In the genomic region with DNA sequence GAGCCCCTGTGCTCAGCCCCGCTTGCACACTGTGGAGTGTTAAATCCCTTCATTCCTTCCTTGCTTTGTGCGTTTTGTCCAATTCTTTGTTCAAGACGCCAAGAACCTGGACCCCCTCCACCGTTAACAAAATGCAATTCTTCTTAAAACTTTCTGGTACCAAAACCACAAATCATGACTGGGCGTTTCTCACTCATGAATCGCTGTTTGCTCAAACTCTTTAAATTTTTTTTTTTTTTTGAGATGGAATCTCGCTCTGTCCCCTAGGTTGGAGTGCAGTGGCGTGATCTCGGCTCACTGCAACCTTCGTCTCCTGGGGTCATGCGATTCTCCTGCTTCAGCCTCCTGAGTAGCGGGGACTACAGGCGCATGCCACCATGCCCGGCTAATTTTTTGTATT, we compare ENCODE assay signal across 8 cellular contexts. TPM values are rescaled to one million over a fixed set of nuclear protein-coding genes. Genes with fewer than 3 reads are reported as not detected.
A peak's percentile ranks its signal among the peaks of the same experiment; 100 is the strongest.
DNase-seq lines count a peak whose midpoint lies in the region; ATAC-seq and TF ChIP-seq lines count a peak whose summit lies in the region.

No MANE protein-coding gene starts in this region.

- DNase-seq in Caki2 (ENCODE audit: low read depth) (peak; percentile 20), Peyer's patch (no peak), ovary (no peak), mucosa of gallbladder (ENCODE audit: low spot score) (no peak), superior temporal gyrus (ENCODE audit: extremely low spot score) (no peak)
- DNase-seq in effector CD4-positive, alpha-beta T cell, result no peak

- H3K4me1 ChIP-seq in Peyer's patch (peaks cover 0 to 19% (median 8%) of the 10 kb centered on the region in 4 donors), esophagus (ENCODE audit: control insufficient read depth in 2 of 2, insufficient read depth in 2 of 2, low read length in 1 of 2) (peaks cover 2 to 4% of the 10 kb centered on the region in 2 donors), ovary (ENCODE audit: insufficient read depth) (no peaks in the 10 kb centered on the region)

- H3K4me3 ChIP-seq in Peyer's patch (peak overlapping the region; percentile 68 to 96 (median 84)), esophagus (ENCODE audit: low read depth in 1 of 2, low read length in 2 of 2) (peak overlapping the region; percentile 83 to 99), ovary (peak overlapping the region; percentile 61)

- in situ Hi-C loops in Caki2 (cut with HindIII; ENCODE audit: low pct_unique_long_range_greater_than_20kb, low sequenced_read_pairs), result loop anchor here (10.0 kb wide), 1 partner anchor 45 kb away; no protein-coding TSS in a partner anchor

- no peak for TF ChIP-seq POLR2A in Peyer's patch (IDR thresholded peaks at IDR 0.05)
- no peak for TF ChIP-seq POLR2A in ovary (IDR thresholded peaks at IDR 0.05)

- 16 to 20% methylated on average over 14 of the region's 14 CpGs for WGBS in esophagus, 2 donors
- 12 to 15% (median 13%) methylated on average over 14 of the region's 14 CpGs for WGBS in ovary, 3 donors

- intact Hi-C loops in ovary (cut with DNase I), result no loop called here

- ATAC-seq in HG02623 (IDR thresholded peaks at IDR 0.05; ENCODE audit: unreplicated experiment), result no peak

- H3K36me3 ChIP-seq in Peyer's patch (peaks cover 0 to 26% (median 0%) of the 10 kb centered on the region in 3 donors), esophagus (ENCODE audit: control insufficient read depth in 2 of 2, insufficient read depth in 2 of 2, low read length in 1 of 2) (peaks cover 0 to 4% of the 10 kb centered on the region in 2 donors), ovary (peaks cover 2% of the 10 kb centered on the region)

- no peak for TF ChIP-seq EP300 in ovary (IDR thresholded peaks at IDR 0.05)

- peaks cover 0 to 1% (median 0%) of the 10 kb centered on the region in 4 donors for H3K9me3 ChIP-seq in Peyer's patch
- H3K9me3 ChIP-seq in esophagus (ENCODE audit: control insufficient read depth in 2 of 2, insufficient read depth in 1 of 2, low read depth in 1 of 2, low read length in 1 of 2), result peaks cover 0 to 4% of the 10 kb centered on the region in 2 donors
- peaks cover 0 to 3% of the 10 kb centered on the region in 2 donors for H3K9me3 ChIP-seq in ovary

- no peaks in the 10 kb centered on the region for H3K27me3 ChIP-seq in Peyer's patch
- H3K27me3 ChIP-seq in esophagus (ENCODE audit: control insufficient read depth in 1 of 2, insufficient read depth in 2 of 2, low read length in 2 of 2), result no peaks in the 10 kb centered on the region
- H3K27me3 ChIP-seq in ovary, result no peaks in the 10 kb centered on the region

- TF ChIP-seq CTCF in Peyer's patch (IDR thresholded peaks at IDR 0.05), result no peak
- TF ChIP-seq CTCF in ovary (IDR thresholded peaks at IDR 0.05), result no peak

- H3K27ac ChIP-seq in Peyer's patch (peak overlapping the region in 2 of 4 donors; percentile 82 to 84), esophagus (ENCODE audit: low read depth in 2 of 2, low read length in 1 of 2) (no peak overlapping the region), ovary (no peak overlapping the region)

RNA-seq across cellular contexts. Expression of gene ZNF20, which starts 0.8 kb away (rescaled TPM):
- 3.4 and 20.8 TPM in 2 replicates for total RNA-seq in Caki2 (2014; rRNA removed; shearing (Covaris generic); ENCODE audit: low replicate concordance)
- 1 to 10 TPM in 3 of 4 donors, under 1 TPM in 1; 0.88 to 9.5 (median 7.6) TPM for total RNA-seq in Peyer's patch
- polyA plus RNA-seq in esophagus, result 1 to 10 TPM; 1.8 to 3.6 TPM
- 1 to 10 TPM; 1.2 to 5.2 (median 3.2) TPM for total RNA-seq in ovary
- 1 to 10 TPM; 2.2 to 2.4 TPM for polyA plus RNA-seq in ovary
- total RNA-seq in mucosa of gallbladder, result 3.4 TPM

RNA-seq across cellular contexts. Expression of gene ZNF625, which starts 17.2 kb away (rescaled TPM):
- not detected in 2 replicates for total RNA-seq in Caki2 (2014; rRNA removed; shearing (Covaris generic); ENCODE audit: low replicate concordance)
- total RNA-seq in Peyer's patch (1 to 10 TPM; 1.7 to 5.8 (median 3.9) TPM), ovary (10 to 100 TPM in 2 of 7 donors, 1 to 10 TPM in 5; 2.8 to 19.6 (median 9.1) TPM), mucosa of gallbladder (5.9 TPM)
- polyA plus RNA-seq in esophagus (under 1 TPM; 0.47 to 0.75 TPM), ovary (1 to 10 TPM; 1.5 to 2.5 TPM)

RNA-seq across cellular contexts. Expression of gene ZNF136, which starts 23.6 kb away (rescaled TPM):
- total RNA-seq in Caki2 (2014; rRNA removed; shearing (Covaris generic); ENCODE audit: low replicate concordance), result 1.1 and 6.6 TPM in 2 replicates
- total RNA-seq in Peyer's patch, result 10 to 100 TPM in 2 of 4 donors, 1 to 10 TPM in 2; 6.4 to 26.4 (median 9.8) TPM
- 1 to 10 TPM; 1.7 to 1.8 TPM for polyA plus RNA-seq in esophagus
- total RNA-seq in ovary, result 10 to 100 TPM; 15.7 to 18.8 (median 16.3) TPM
- 10 to 100 TPM in 1 of 2 donors, 1 to 10 TPM in 1; 8.8 to 12.2 TPM for polyA plus RNA-seq in ovary
- total RNA-seq in mucosa of gallbladder, result 8.8 TPM
